26 cellular contexts compared by ENCODE assay signal in genomic region chr20:62162765-62163484, GRCh38. TPM values are rescaled to one million over a fixed set of nuclear protein-coding genes. Genes with fewer than 3 reads are reported as not detected.
"Had no signal": no experiment of that assay in that cellular context is flagged by ENCODE, and none has a peak within 500 bp of the region (broad histone marks: within the 10 kb centered on the region; RNA-seq: fewer than 3 reads in every experiment).

No MANE protein-coding gene starts in this region.

- H3K4me3 Mint-ChIP-seq: IgD-negative memory B cell, T-cell had no signal

- H3K9me3 Mint-ChIP-seq: IgD-negative memory B cell, T-cell had no signal

- ATAC-seq: K562, T-cell had no signal

- DNase-seq: Kasumi-1, MM.1S, NCI-H1092 treated with DMSO at 0.1 percent for 48 hours, NCI-H1436, NCI-H187, NCI-H2029, NCI-H2081 treated with DMSO at 0.1 percent for 48 hours, NCI-H2171, NCI-H226, NCI-H446, NCI-H510A, NCI-H524 treated with DMSO at 0.1 percent for 48 hours, NCI-H69, NCI-H774, Right ventricle myocardium superior, RPMI8226, SIG-M5, T-cell had no signal

- H3K9me3 ChIP-seq: SJSA1 had no signal

- H3K27ac ChIP-seq: KMS-11, SJSA1, SK-N-MC had no signal

- H3K27ac Mint-ChIP-seq: IgD-negative memory B cell, T-cell had no signal

- H3K4me1 ChIP-seq: SJSA1 had no signal

- H3K4me1 Mint-ChIP-seq: IgD-negative memory B cell had no signal

- H3K27me3 Mint-ChIP-seq: IgD-negative memory B cell, T-cell had no signal

- FAIRE-seq: K562, RCC 7860 had no signal

- H3K4me2 ChIP-seq: KMS-11 had no signal

- H3K9ac ChIP-seq: KMS-11 had no signal

- H3K27me3 ChIP-seq: SJSA1 had no signal

- H3K4me3 ChIP-seq: K562, SJSA1, SK-N-MC had no signal

RNA-seq across cellular contexts. Expression of gene HRH3, which starts 57.2 kb away (rescaled TPM):
- total RNA-seq: HT-29, K562, M059J, Right ventricle myocardium superior, SJSA1, T-cell had no signal
- polyA plus RNA-seq: IgD-negative memory B cell, K562 had no signal
